Comparison of ENCODE assay signal across 1 cellular context in genomic region chr7:36390199-36391090, GRCh38.
TF ChIP-seq lines count a peak whose summit lies in the region.

No MANE protein-coding gene starts in this region.

TF ChIP-seq in HepG2, 621 proteins besides CTCF, POLR2A, EP300 and RAD21 (continued from another document and continues in another):
- TF ChIP-seq ZIK1 (CRISPR knock-in tag; IDR thresholded peaks at IDR 0.05; ENCODE audit: borderline replicate concordance, low read depth) (no peak), TCF12 (IDR thresholded peaks at IDR 0.05) (no peak), TCF12 (CRISPR knock-in tag; IDR thresholded peaks at IDR 0.05) (no peak), DBP (CRISPR knock-in tag; IDR thresholded peaks at IDR 0.05; ENCODE audit: not compliant biosample characterization) (no peak), ZNF562 (CRISPR knock-in tag; IDR thresholded peaks at IDR 0.05; ENCODE audit: borderline replicate concordance) (no peak), U2AF2 (IDR thresholded peaks at IDR 0.05; ENCODE audit: low read depth, low read length) (no peak), ZNF674 (CRISPR knock-in tag; IDR thresholded peaks at IDR 0.05; ENCODE audit: low read depth) (no peak), ZNF646 (CRISPR knock-in tag; IDR thresholded peaks at IDR 0.05) (no peak), ZSCAN31 (CRISPR knock-in tag; IDR thresholded peaks at IDR 0.05; ENCODE audit: low read depth) (0 out of 2 replicates have a peak, but pooled peaks have one; percentile 61), CBFB (CRISPR knock-in tag; IDR thresholded peaks at IDR 0.05) (peak; percentile 54; the same call in 1 of the 2 replicates), ZNF569 (CRISPR knock-in tag; IDR thresholded peaks at IDR 0.05; ENCODE audit: borderline replicate concordance) (0 out of 2 replicates have a peak, but pooled peaks have one; percentile 44), ARNT2 (CRISPR knock-in tag; IDR thresholded peaks at IDR 0.05; ENCODE audit: low read depth) (no peak), GZF1 (CRISPR knock-in tag; IDR thresholded peaks at IDR 0.05) (no peak), ZHX1 (CRISPR knock-in tag; IDR thresholded peaks at IDR 0.05; ENCODE audit: low read depth) (no peak), PCBP2 (optimal IDR thresholded peaks at IDR 0.05; ENCODE audit: low read depth, low read length, poor library complexity, severe bottlenecking) (no peak), ZNF777 (CRISPR knock-in tag; IDR thresholded peaks at IDR 0.05) (no peak), CBX2 (IDR thresholded peaks at IDR 0.05; ENCODE audit: low read depth, low read length) (no peak), CBX2 (CRISPR knock-in tag; IDR thresholded peaks at IDR 0.05; ENCODE audit: low read depth) (no peak), ISL2 (CRISPR knock-in tag; IDR thresholded peaks at IDR 0.05) (peak; percentile 58), MYPOP (CRISPR knock-in tag; IDR thresholded peaks at IDR 0.05) (peak; percentile 71; the same call in 1 of the 2 replicates), ZNF121 (CRISPR knock-in tag; IDR thresholded peaks at IDR 0.05) (no peak), ZNF704 (CRISPR knock-in tag; IDR thresholded peaks at IDR 0.05; ENCODE audit: borderline replicate concordance) (peak; percentile 70; the same call in 1 of the 2 replicates), ZNF576 (CRISPR knock-in tag; IDR thresholded peaks at IDR 0.05) (no peak), THAP7 (CRISPR knock-in tag; IDR thresholded peaks at IDR 0.05) (no peak), ZNF431 (CRISPR knock-in tag; IDR thresholded peaks at IDR 0.05; ENCODE audit: borderline replicate concordance, low read depth) (no peak), ZSCAN29 (CRISPR knock-in tag; conservative IDR thresholded peaks at IDR 0.05) (no peak), UBTF (CRISPR knock-in tag; IDR thresholded peaks at IDR 0.05) (peak; percentile 63; the same call in 1 of the 2 replicates), ZNF557 (CRISPR knock-in tag; IDR thresholded peaks at IDR 0.05) (no peak), CEBPB (IDR thresholded peaks at IDR 0.05; ENCODE audit: borderline replicate concordance, low read depth, low read length) (no peak), ZNF816 (CRISPR knock-in tag; IDR thresholded peaks at IDR 0.05; ENCODE audit: borderline replicate concordance) (peak; percentile 49; the same call in 1 of the 2 replicates), SALL2 (CRISPR knock-in tag; IDR thresholded peaks at IDR 0.05) (0 out of 2 replicates have a peak, but pooled peaks have one; percentile 9), KAT8 (CRISPR knock-in tag; IDR thresholded peaks at IDR 0.05) (peak; percentile 37; the same call in 1 of the 2 replicates), ZNF703 (CRISPR knock-in tag; IDR thresholded peaks at IDR 0.05; ENCODE audit: borderline replicate concordance) (no peak), FOXM1 (CRISPR knock-in tag; IDR thresholded peaks at IDR 0.05) (no peak), ZNF580 (CRISPR knock-in tag; IDR thresholded peaks at IDR 0.05; ENCODE audit: borderline replicate concordance, low read depth) (peak; percentile 64; the same call in 1 of the 2 replicates), MED13 (CRISPR knock-in tag; IDR thresholded peaks at IDR 0.05) (0 out of 2 replicates have a peak, but pooled peaks have one; percentile 1), HES4 (CRISPR knock-in tag; IDR thresholded peaks at IDR 0.05; ENCODE audit: borderline replicate concordance) (0 out of 2 replicates have a peak, but pooled peaks have one; percentile 61), CBX1 (IDR thresholded peaks at IDR 0.05; ENCODE audit: low read depth) (no peak), FIP1L1 (IDR thresholded peaks at IDR 0.05; ENCODE audit: borderline replicate concordance, insufficient read depth, low read depth, low read length) (no peak), ZNF598 (CRISPR knock-in tag; IDR thresholded peaks at IDR 0.05; ENCODE audit: borderline replicate concordance) (peak; percentile 61; the same call in 1 of the 2 replicates), GMEB1 (CRISPR knock-in tag; IDR thresholded peaks at IDR 0.05; ENCODE audit: borderline replicate concordance) (peak; percentile 6; the same call in 1 of the 2 replicates), ZC3H4 (CRISPR knock-in tag; IDR thresholded peaks at IDR 0.05; ENCODE audit: borderline replicate concordance) (no peak), ZNF558 (CRISPR knock-in tag; IDR thresholded peaks at IDR 0.05; ENCODE audit: borderline replicate concordance) (no peak; the same call in 1 of the 2 replicates), ZNF317 (CRISPR knock-in tag; IDR thresholded peaks at IDR 0.05) (0 out of 2 replicates have a peak, but pooled peaks have one; percentile 35), MED1 (CRISPR knock-in tag; IDR thresholded peaks at IDR 0.05) (no peak; the same call in 1 of the 2 replicates), ZNF160 (CRISPR knock-in tag; IDR thresholded peaks at IDR 0.05) (no peak)
